In the genomic region with DNA sequence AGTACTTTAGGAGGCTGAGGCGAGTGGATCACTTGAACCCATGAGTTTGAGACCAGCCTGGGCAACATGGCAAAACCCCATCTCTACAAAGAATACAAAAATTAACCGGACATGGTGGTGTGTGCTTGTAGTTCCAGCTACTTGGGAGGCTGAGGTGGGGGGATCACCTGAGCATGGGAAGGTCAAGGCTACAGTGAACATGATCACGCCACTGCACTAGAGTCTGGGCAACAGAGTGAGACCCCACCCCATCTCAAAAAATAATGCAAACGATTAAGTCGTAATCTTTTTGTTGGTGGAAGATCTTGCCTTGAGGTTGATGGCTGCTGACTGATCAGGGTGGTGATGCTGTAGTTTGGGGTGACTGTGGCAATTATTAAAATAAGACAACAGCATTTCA, we compare ENCODE assay signal across 14 cellular contexts. TPM values are rescaled to one million over a fixed set of nuclear protein-coding genes. Genes with fewer than 3 reads are reported as not detected.
"Had no signal": no experiment of that assay in that cellular context is flagged by ENCODE, and none has a peak within 500 bp of the region (broad histone marks: within the 10 kb centered on the region; RNA-seq: fewer than 3 reads in every experiment).

No MANE protein-coding gene starts in this region.

- H3K4me3 Mint-ChIP-seq: neural crest cell had no signal

- H3K36me3 ChIP-seq: colonic mucosa, pancreas, thyroid gland, vagina had no signal

- H3K4me1 ChIP-seq: colonic mucosa had no signal

- H3K4me3 ChIP-seq: colonic mucosa, hepatocyte, pancreas, thyroid gland, vagina had no signal

- H3K9me3 ChIP-seq: colonic mucosa, pancreas, thyroid gland, vagina had no signal

- H3K27ac ChIP-seq: colonic mucosa, hepatocyte, thyroid gland, vagina had no signal

- ATAC-seq: left ventricle myocardium superior had no signal

- H3K27me3 ChIP-seq: colonic mucosa, hepatocyte, pancreas, thyroid gland, vagina had no signal

- H3K9me3 Mint-ChIP-seq: activated T-helper 1 cell treated with anti-CD3 and anti-CD28 coated beads, Interleukin-12 subunit alpha, Interleukin-12 subunit beta, Interleukin-2, Interleukin-4 antibody, amounts not matched to agents 30 ng/mL and 10 ng/mL and 1 ng/mL, durations not matched to agents 14 hours and 24 hours and 36 hours; neural crest cell had no signal

- DNase-seq: activated CD4-positive, alpha-beta T cell treated with anti-CD3 and anti-CD28 coated beads for 4 hours; colonic mucosa; left ventricle myocardium superior; mesenchymal stem cell; SIG-M5; stimulated activated CD4-positive, alpha-beta T cell treated with anti-CD3 and anti-CD28 coated beads, Interleukin-4, amount 100 ng/mL, for 1 hour; stimulated activated CD8-positive, alpha-beta memory T cell treated with anti-CD3 and anti-CD28 coated beads, Interleukin-4, amount 100 ng/mL, for 48 hours; thyroid gland had no signal

RNA-seq across cellular contexts. Expression of gene NCMAP, which starts 47.0 kb away (rescaled TPM):
- total RNA-seq: activated T-helper 1 cell treated with anti-CD3 and anti-CD28 coated beads, Interleukin-12 subunit alpha, Interleukin-12 subunit beta, Interleukin-2, Interleukin-4 antibody, amounts not matched to agents 30 ng/mL and 10 ng/mL and 1 ng/mL, durations not matched to agents 14 hours and 24 hours and 36 hours; cardiac septum; neural crest cell had no signal
